18 cellular contexts compared by ENCODE assay signal in the genomic region with DNA sequence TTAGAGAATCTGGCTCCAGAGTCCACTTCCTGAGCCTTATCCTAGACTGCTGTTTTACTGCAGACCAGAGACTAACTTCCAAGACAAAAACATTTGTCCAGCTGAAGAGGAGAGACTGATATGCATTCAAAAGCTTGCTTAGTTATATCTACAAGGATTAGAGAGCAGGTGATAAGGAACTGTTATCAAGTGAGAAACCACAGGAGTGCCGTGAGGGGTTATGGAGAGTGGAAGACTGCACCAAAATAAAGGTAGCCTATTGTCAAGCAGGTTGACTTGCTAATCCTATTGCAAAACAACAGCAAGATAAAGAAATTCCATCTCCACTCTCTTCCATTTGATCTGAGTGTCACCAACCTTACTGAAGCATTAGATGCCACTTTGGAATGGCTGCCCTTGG.
"Had no signal": no experiment of that assay in that cellular context is flagged by ENCODE, and none has a peak within 500 bp of the region (broad histone marks: within the 10 kb centered on the region; RNA-seq: fewer than 3 reads in every experiment).

No MANE protein-coding gene starts in this region.

- H3K4me3 ChIP-seq: adrenal gland, coronary artery, gastroesophageal sphincter, heart left ventricle, right lobe of liver, skin epidermis, transverse colon, uterus had no signal

- H3K4me3 Mint-ChIP-seq: stimulated activated memory B cell treated with anti-CD40 and anti-IgM and Interleukin-4, amounts not matched to agents 10 μg/mL and 1 μg/mL and 100 μg/mL, for 72 hours; WTC11 had no signal

- H3K27me3 ChIP-seq: adrenal gland, gastroesophageal sphincter, heart left ventricle, right lobe of liver, transverse colon, uterus had no signal

- DNase-seq: activated T-cell treated with anti-CD3 and anti-CD28 coated beads, Interleukin-2, amount 50 U/mL, for 1 hour; cerebellar nuclear complex; heart left ventricle; left colon; midbrain; occipital lobe; right lobe of liver; stimulated activated CD4-positive, alpha-beta T cell treated with anti-CD3 and anti-CD28 coated beads, Interleukin-2, amount 100 ng/mL, for 24 hours; T-helper 1 cell; transverse colon; uterus had no signal

- H3K9me3 Mint-ChIP-seq: activated naive CD4-positive, alpha-beta T cell treated with anti-CD3 and anti-CD28 coated beads, Interleukin-2, amount 50 U/mL, for 72 hours; stimulated activated memory B cell treated with anti-CD40 and anti-IgM and Interleukin-4, amounts not matched to agents 10 μg/mL and 1 μg/mL and 100 μg/mL, for 72 hours; WTC11 had no signal

- H3K27ac Mint-ChIP-seq: activated naive CD4-positive, alpha-beta T cell treated with anti-CD3 and anti-CD28 coated beads, Interleukin-2, amount 50 U/mL, for 72 hours; stimulated activated memory B cell treated with anti-CD40 and anti-IgM and Interleukin-4, amounts not matched to agents 10 μg/mL and 1 μg/mL and 100 μg/mL, for 72 hours; WTC11 had no signal

- H3K9me3 ChIP-seq: adrenal gland, gastroesophageal sphincter, heart left ventricle, right lobe of liver, transverse colon, uterus had no signal

- H3K36me3 ChIP-seq: adrenal gland, gastroesophageal sphincter, heart left ventricle, right lobe of liver, transverse colon, uterus had no signal

- H3K27me3 Mint-ChIP-seq: stimulated activated memory B cell treated with anti-CD40 and anti-IgM and Interleukin-4, amounts not matched to agents 10 μg/mL and 1 μg/mL and 100 μg/mL, for 72 hours had no signal

- H3K27ac ChIP-seq: adrenal gland, coronary artery, gastroesophageal sphincter, heart left ventricle, right lobe of liver, skin epidermis, transverse colon, uterus had no signal

- H3K36me3 Mint-ChIP-seq: activated naive CD4-positive, alpha-beta T cell treated with anti-CD3 and anti-CD28 coated beads, Interleukin-2, amount 50 U/mL, for 72 hours; stimulated activated memory B cell treated with anti-CD40 and anti-IgM and Interleukin-4, amounts not matched to agents 10 μg/mL and 1 μg/mL and 100 μg/mL, for 72 hours; WTC11 had no signal
